18 cellular contexts compared by ENCODE assay signal in genomic region chr17:40623419-40624217, GRCh38. TPM values are rescaled to one million over a fixed set of nuclear protein-coding genes. Genes with fewer than 3 reads are reported as not detected.
DNase-seq lines count a peak whose midpoint lies in the region; ATAC-seq and TF ChIP-seq lines count a peak whose summit lies in the region.
"Had no signal": no experiment of that assay in that cellular context is flagged by ENCODE, and none has a peak within 500 bp of the region (broad histone marks: within the 10 kb centered on the region; RNA-seq: fewer than 3 reads in every experiment).

No MANE protein-coding gene starts in this region.

- H3K9me3 Mint-ChIP-seq in IgD-negative memory B cell = no peaks in the 10 kb centered on the region
- no peaks in the 10 kb centered on the region for H3K9me3 Mint-ChIP-seq in activated B cell treated with CpG ODN at 0.5 μM for 24 hours
- H3K9me3 Mint-ChIP-seq in stimulated activated memory B cell treated with anti-CD40 and anti-IgM and Interleukin-4, amounts not matched to agents 10 μg/mL and 1 μg/mL and 100 μg/mL, for 72 hours = no peaks in the 10 kb centered on the region
- no peaks in the 10 kb centered on the region for H3K9me3 Mint-ChIP-seq in activated CD4-positive, alpha-beta memory T cell treated with anti-CD3 and anti-CD28 coated beads, Interleukin-2, amount 10 ng/mL, durations not matched to agents 7 days and 5 days

- POLR2A ChIA-PET in activated B cell treated with CpG ODN at 0.5 μM for 24 hours (lab: Charles Lee) = interaction anchor here (0.7 to 21.8 kb wide), 12 partner anchors 8 to 1066 kb away, joined by 3 to 1885 read pairs (median 6); partner anchors contain the start of genes CCR7 and SMARCE1
- POLR2A ChIA-PET in activated CD4-positive, alpha-beta memory T cell treated with anti-CD3 and anti-CD28 coated beads, Interleukin-2, amount 10 ng/mL, durations not matched to agents 7 days and 5 days (lab: Charles Lee) = interaction anchor here (1.2 to 6.4 kb wide), 3 partner anchors 16 to 23 kb away, joined by 3 to 55 read pairs (median 5); partner anchors contain the start of gene SMARCE1

- H3K4me1 Mint-ChIP-seq in IgD-negative memory B cell (peaks cover 37 to 50% (median 41%) of the 10 kb centered on the region in 3 donors), activated B cell treated with CpG ODN at 0.5 μM for 24 hours (peaks cover 66% of the 10 kb centered on the region)
- H3K4me1 Mint-ChIP-seq in stimulated activated memory B cell treated with anti-CD40 and anti-IgM and Interleukin-4, amounts not matched to agents 10 μg/mL and 1 μg/mL and 100 μg/mL, for 72 hours = peaks cover 58% of the 10 kb centered on the region
- peaks cover 60% of the 10 kb centered on the region for H3K4me1 Mint-ChIP-seq in activated CD4-positive, alpha-beta memory T cell treated with anti-CD3 and anti-CD28 coated beads, Interleukin-2, amount 10 ng/mL, durations not matched to agents 7 days and 5 days

- H3K4me2 ChIP-seq in DOHH2 (ENCODE audit: low read length) = peak overlapping the region; percentile 62

- intact Hi-C loops in activated B cell treated with CpG ODN at 0.5 μM for 24 hours (cut with micrococcal nuclease) = loop anchor here (1.0 to 10.0 kb wide), 4 partner anchors 23 to 699 kb away; partner anchors contain the start of gene SMARCE1

- no peaks in the 10 kb centered on the region for H3K27me3 Mint-ChIP-seq in IgD-negative memory B cell
- H3K27me3 Mint-ChIP-seq in activated B cell treated with CpG ODN at 0.5 μM for 24 hours = no peaks in the 10 kb centered on the region
- H3K27me3 Mint-ChIP-seq in stimulated activated memory B cell treated with anti-CD40 and anti-IgM and Interleukin-4, amounts not matched to agents 10 μg/mL and 1 μg/mL and 100 μg/mL, for 72 hours = no peaks in the 10 kb centered on the region
- no peaks in the 10 kb centered on the region for H3K27me3 Mint-ChIP-seq in activated CD4-positive, alpha-beta memory T cell treated with anti-CD3 and anti-CD28 coated beads, Interleukin-2, amount 10 ng/mL, durations not matched to agents 7 days and 5 days

- no peaks in the 10 kb centered on the region for H4K20me1 ChIP-seq in DOHH2 (ENCODE audit: control insufficient read depth, insufficient read depth, low read depth, low read length)

- TF ChIP-seq CTCF in DOHH2 (IDR thresholded peaks at IDR 0.05; ENCODE audit: low read depth, low read length, poor library complexity, severe bottlenecking) = no peak
- TF ChIP-seq CTCF in activated B cell treated with CpG ODN at 0.5 μM for 24 hours (IDR thresholded peaks at IDR 0.05) = no peak

- H3K9me3 ChIP-seq in DOHH2 (ENCODE audit: control insufficient read depth, insufficient read depth, low read length) = no peaks in the 10 kb centered on the region
- H3K9me3 ChIP-seq: Caco-2, MG63, Peyer's patch had no signal

- peaks cover 14% of the 10 kb centered on the region for H3K36me3 ChIP-seq in DOHH2 (ENCODE audit: control insufficient read depth, low read length)

- H3K4me1 ChIP-seq in DOHH2 (ENCODE audit: control insufficient read depth, low read length) = peaks cover 41% of the 10 kb centered on the region

- CTCF ChIA-PET in activated B cell treated with CpG ODN at 0.5 μM for 24 hours (lab: Charles Lee) = interaction anchor here (1.5 to 5.1 kb wide), 6 partner anchors 8 to 925 kb away, joined by 3 to 32 read pairs (median 9); no protein-coding TSS in a partner anchor
- CTCF ChIA-PET in activated CD4-positive, alpha-beta memory T cell treated with anti-CD3 and anti-CD28 coated beads, Interleukin-2, amount 10 ng/mL, durations not matched to agents 7 days and 5 days (lab: Charles Lee) = interaction anchor here (0.6 to 7.6 kb wide), 4 partner anchors 8 to 748 kb away, joined by 3 to 54 read pairs (median 10); partner anchors contain the start of gene SMARCE1

- H3F3A ChIP-seq in DOHH2 (ENCODE audit: control insufficient read depth, insufficient read depth) = peaks cover 12% of the 10 kb centered on the region

- ATAC-seq in activated B cell treated with CpG ODN at 0.5 μM for 24 hours (ENCODE audit: low read depth) (peak; percentile 60), GM18870 (IDR thresholded peaks at IDR 0.05; ENCODE audit: unreplicated experiment) (no peak)
- ATAC-seq in stimulated activated memory B cell treated with anti-CD40 and anti-IgM and Interleukin-4, amounts not matched to agents 10 μg/mL and 1 μg/mL and 100 μg/mL, for 72 hours = peak; percentile 58

- H3K27ac Mint-ChIP-seq in IgD-negative memory B cell (peak overlapping the region; percentile 25 to 94 (median 67)), activated B cell treated with CpG ODN at 0.5 μM for 24 hours (peak overlapping the region; percentile 89)
- H3K27ac Mint-ChIP-seq in stimulated activated memory B cell treated with anti-CD40 and anti-IgM and Interleukin-4, amounts not matched to agents 10 μg/mL and 1 μg/mL and 100 μg/mL, for 72 hours = peak overlapping the region; percentile 88
- H3K27ac Mint-ChIP-seq in activated CD4-positive, alpha-beta memory T cell treated with anti-CD3 and anti-CD28 coated beads, Interleukin-2, amount 10 ng/mL, durations not matched to agents 7 days and 5 days = no peak overlapping the region

- H3K36me3 Mint-ChIP-seq in IgD-negative memory B cell (peaks cover 4% of the 10 kb centered on the region), activated B cell treated with CpG ODN at 0.5 μM for 24 hours (ENCODE audit: low read depth) (peaks cover 16% of the 10 kb centered on the region)
- peaks cover 9% of the 10 kb centered on the region for H3K36me3 Mint-ChIP-seq in stimulated activated memory B cell treated with anti-CD40 and anti-IgM and Interleukin-4, amounts not matched to agents 10 μg/mL and 1 μg/mL and 100 μg/mL, for 72 hours
- H3K36me3 Mint-ChIP-seq in activated CD4-positive, alpha-beta memory T cell treated with anti-CD3 and anti-CD28 coated beads, Interleukin-2, amount 10 ng/mL, durations not matched to agents 7 days and 5 days (ENCODE audit: low read depth) = peaks cover 22% of the 10 kb centered on the region

- 0 out of 2 replicates have a peak, but pooled peaks cover 6% of the 10 kb centered on the region for H3K27me3 ChIP-seq in DOHH2 (ENCODE audit: control insufficient read depth, low read length)
- H3K27me3 ChIP-seq: MG63, Peyer's patch had no signal

- no peaks in the 10 kb centered on the region for H3K9me2 ChIP-seq in DOHH2 (replicated peaks; ENCODE audit: control insufficient read depth, low read length)

- DNase-seq in activated B cell treated with CpG ODN at 0.5 μM for 24 hours (no peak), SW480 (ENCODE audit: low spot score) (no peak)
- no peak for DNase-seq in activated CD4-positive, alpha-beta memory T cell treated with anti-CD3 and anti-CD28 coated beads, Interleukin-2, amount 10 ng/mL, durations not matched to agents 7 days and 5 days
- DNase-seq: Caco-2, H7, MG63, NCI-H1105 treated with DMSO at 0.1 percent for 48 hours, NCI-H187, NCI-H446, Peyer's patch, Right ventricle myocardium superior had no signal

- H3K4me3 Mint-ChIP-seq in IgD-negative memory B cell (peak overlapping the region; percentile 46 to 87 (median 74)), activated B cell treated with CpG ODN at 0.5 μM for 24 hours (peak overlapping the region; percentile 68)
- peak overlapping the region; percentile 44 for H3K4me3 Mint-ChIP-seq in stimulated activated memory B cell treated with anti-CD40 and anti-IgM and Interleukin-4, amounts not matched to agents 10 μg/mL and 1 μg/mL and 100 μg/mL, for 72 hours
- no peak overlapping the region for H3K4me3 Mint-ChIP-seq in activated CD4-positive, alpha-beta memory T cell treated with anti-CD3 and anti-CD28 coated beads, Interleukin-2, amount 10 ng/mL, durations not matched to agents 7 days and 5 days

- H3K79me2 ChIP-seq in DOHH2 (ENCODE audit: control insufficient read depth, low read length) = no peaks in the 10 kb centered on the region

- H3K27ac ChIP-seq in DOHH2 (ENCODE audit: low read depth, low read length) = peak overlapping the region; percentile 22; the same call in 1 of the 2 replicates
- H3K27ac ChIP-seq: C4-2B had no signal

- peak overlapping the region; percentile 49 for H3K4me3 ChIP-seq in DOHH2 (ENCODE audit: low read length)
- H3K4me3 ChIP-seq: MG63, Peyer's patch had no signal

RNA-seq across cellular contexts. Expression of gene SMARCE1, which starts 24.0 kb away (rescaled TPM):
- 221 TPM for polyA plus RNA-seq in IgD-negative memory B cell
- 140 TPM in 2 replicates for total RNA-seq in activated B cell treated with CpG ODN at 0.5 μM for 24 hours
- total RNA-seq in activated CD4-positive, alpha-beta memory T cell treated with anti-CD3 and anti-CD28 coated beads, Interleukin-2, amount 10 ng/mL, durations not matched to agents 7 days and 5 days = 100 to 1,000 TPM in 1 of 2 experiments, 10 to 100 TPM in 1; 96.7 to 102 TPM

RNA-seq across cellular contexts. Expression of gene KRT222, which starts 41.4 kb away (rescaled TPM):
- not detected for polyA plus RNA-seq in IgD-negative memory B cell
- not detected in 2 replicates for total RNA-seq in activated B cell treated with CpG ODN at 0.5 μM for 24 hours
- not detected for total RNA-seq in activated CD4-positive, alpha-beta memory T cell treated with anti-CD3 and anti-CD28 coated beads, Interleukin-2, amount 10 ng/mL, durations not matched to agents 7 days and 5 days
- total RNA-seq: Caco-2; G401; Right ventricle myocardium superior; T-helper 2 cell treated with Interferon-gamma antibody and Interleukin-4, amounts not matched to agents 100 ng/mL and 5 ng/mL, for 36 hours had no signal

RNA-seq across cellular contexts. Expression of gene CCR7, which starts 58.3 kb away (rescaled TPM):
- polyA plus RNA-seq in IgD-negative memory B cell = 257 TPM
- total RNA-seq in activated B cell treated with CpG ODN at 0.5 μM for 24 hours = 572 and 573 TPM in 2 replicates
- total RNA-seq in activated CD4-positive, alpha-beta memory T cell treated with anti-CD3 and anti-CD28 coated beads, Interleukin-2, amount 10 ng/mL, durations not matched to agents 7 days and 5 days = 10 to 100 TPM; 43.3 to 44.6 TPM
- total RNA-seq: Caco-2, G401, Right ventricle myocardium superior had no signal

Comparison
In these comparisons a context has a peak if more than half of its experiments do, and no peak if none do; other contexts are left out.
1. RNA of gene CCR7, which starts 58.3 kb away (total RNA-seq): 572 to 573 TPM in activated B cell treated with CpG ODN at 0.5 μM for 24 hours; 43.3 to 44.6 TPM in activated CD4-positive, alpha-beta memory T cell treated with anti-CD3 and anti-CD28 coated beads, Interleukin-2, amount 10 ng/mL, durations not matched to agents 7 days and 5 days; every median in the first group is over 10 times any median in the second.